In the genomic region with DNA sequence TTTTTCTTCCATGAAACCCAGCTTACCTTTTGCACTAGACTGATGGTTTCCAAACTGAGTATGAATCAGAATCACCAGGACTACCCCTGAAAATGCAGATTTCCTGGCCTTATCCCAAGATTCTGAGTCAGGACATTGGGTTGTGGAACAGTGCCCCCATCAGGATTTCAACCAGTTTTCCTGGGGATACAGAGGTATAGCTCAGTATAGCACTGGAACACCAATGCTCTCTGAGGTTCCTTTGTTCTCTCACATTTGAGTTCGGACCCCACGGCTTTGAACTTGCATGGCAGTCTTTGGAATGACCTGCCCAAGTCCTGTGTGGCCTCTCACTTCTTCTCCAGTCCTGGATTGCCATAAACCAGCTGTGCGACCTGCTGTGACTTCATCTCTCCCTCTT, we compare ENCODE assay signal across 1 cellular context.
TF ChIP-seq lines count a peak whose summit lies in the region.

No MANE protein-coding gene starts in this region.

TF ChIP-seq in K562, 482 proteins besides CTCF, POLR2A, EP300 and RAD21:
- TF ChIP-seq MAFK (IDR thresholded peaks at IDR 0.05; ENCODE audit: low read length) (no peak), SMAD4 (CRISPR knock-in tag; conservative IDR thresholded peaks at IDR 0.05) (no peak), ZNF184 (CRISPR knock-in tag; IDR thresholded peaks at IDR 0.05) (no peak), DMBX1 (CRISPR knock-in tag; IDR thresholded peaks at IDR 0.05; ENCODE audit: borderline replicate concordance) (no peak), HNRNPK (IDR thresholded peaks at IDR 0.05; ENCODE audit: low read depth, low read length, poor library complexity, severe bottlenecking) (no peak), ARID1B (IDR thresholded peaks at IDR 0.05) (no peak), NFIC (IDR thresholded peaks at IDR 0.05) (peak; percentile 69)
- TF ChIP-seq, protein P1, sequence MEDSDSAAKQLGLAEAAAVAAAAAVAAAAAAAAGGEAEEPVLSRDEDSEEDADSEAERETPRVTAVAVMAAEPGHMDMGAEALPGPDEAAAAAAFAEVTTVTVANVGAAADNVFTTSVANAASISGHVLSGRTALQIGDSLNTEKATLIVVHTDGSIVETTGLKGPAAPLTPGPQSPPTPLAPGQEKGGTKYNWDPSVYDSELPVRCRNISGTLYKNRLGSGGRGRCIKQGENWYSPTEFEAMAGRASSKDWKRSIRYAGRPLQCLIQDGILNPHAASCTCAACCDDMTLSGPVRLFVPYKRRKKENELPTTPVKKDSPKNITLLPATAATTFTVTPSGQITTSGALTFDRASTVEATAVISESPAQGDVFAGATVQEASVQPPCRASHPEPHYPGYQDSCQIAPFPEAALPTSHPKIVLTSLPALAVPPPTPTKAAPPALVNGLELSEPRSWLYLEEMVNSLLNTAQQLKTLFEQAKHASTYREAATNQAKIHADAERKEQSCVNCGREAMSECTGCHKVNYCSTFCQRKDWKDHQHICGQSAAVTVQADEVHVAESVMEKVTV (CRISPR knock-in tag; IDR thresholded peaks at IDR 0.05): 0 out of 2 replicates have a peak, but pooled peaks have one; percentile 30
